ENCODE assay signal across 8 cellular contexts in genomic region chr2:197452754-197453122, GRCh38. TPM values are rescaled to one million over a fixed set of nuclear protein-coding genes. Genes with fewer than 3 reads are reported as not detected.
DNase-seq lines count a peak whose midpoint lies in the region; ATAC-seq, FAIRE-seq and TF ChIP-seq lines count a peak whose summit lies in the region.

No MANE protein-coding gene starts in this region.

- peaks cover 16 to 33% of the 10 kb centered on the region in 2 experiments for H3K79me2 ChIP-seq in H1 (ENCODE audit: control insufficient read depth in 1 of 2, insufficient read depth in 2 of 2, low read length in 2 of 2)
- H3K79me2 ChIP-seq in neural progenitor cell (ENCODE audit: low read depth): peaks cover 39% of the 10 kb centered on the region

- H3K9me3 Mint-ChIP-seq in CD14-positive monocyte (peaks cover 0 to 9% (median 0%) of the 10 kb centered on the region in 7 donors), neural progenitor cell (no peaks in the 10 kb centered on the region)

- intact Hi-C loops in CD14-positive monocyte (cut with micrococcal nuclease): loop anchor here (1.0 to 10.0 kb wide), 3 partner anchors 17 to 252 kb away; partner anchors contain the start of genes MARS2 (in 1 of the 2) and SF3B1 (in 1 of the 2)

- peak overlapping the region; percentile 73 to 86 for H3K4me2 ChIP-seq in H1 (ENCODE audit: insufficient read depth in 1 of 2, low read depth in 2 of 2, low read length in 2 of 2)
- peak overlapping the region; percentile 76 for H3K4me2 ChIP-seq in neural progenitor cell

- H3K9ac ChIP-seq in NT2/D1 (ENCODE audit: insufficient read length, low read depth) (peak overlapping the region; percentile 57), H1 (replicated peaks in 1 of 4; ENCODE audit: extremely low read depth in 1 of 4, low read depth in 3 of 4, low read length in 3 of 4) (peak overlapping the region in 1 of 4 experiments; percentile 3; a peak in 1 of 7 replicates), neural progenitor cell (no peak overlapping the region)

- no peak for TF ChIP-seq RAD21 in H1 (IDR thresholded peaks at IDR 0.05 in 1 of 2, conservative IDR thresholded peaks at IDR 0.05 in 1 of 2; ENCODE audit: low read depth in 2 of 2, low read length in 2 of 2)

- H2BK15ac ChIP-seq in H1 (ENCODE audit: low read length): no peak overlapping the region

- no peak overlapping the region; the same call in 1 of the 2 replicates for H3K18ac ChIP-seq in H1 (ENCODE audit: extremely low read depth, low read length)

- H3K27me3 ChIP-seq in NT2/D1 (ENCODE audit: insufficient read depth, insufficient read length) (no peaks in the 10 kb centered on the region), H1 (replicated peaks in 1 of 4; ENCODE audit: control insufficient read depth in 3 of 4, extremely low read depth in 1 of 4, insufficient read depth in 3 of 4, low read length in 3 of 4) (no peaks in the 10 kb centered on the region), neural progenitor cell (no peaks in the 10 kb centered on the region)

- peaks cover 0 to 4% of the 10 kb centered on the region in 2 experiments for H4K20me1 ChIP-seq in H1 (replicated peaks in 1 of 2; ENCODE audit: control insufficient read depth in 1 of 2, insufficient read depth in 2 of 2, low read length in 2 of 2)
- no peaks in the 10 kb centered on the region for H4K20me1 ChIP-seq in neural progenitor cell (ENCODE audit: low read depth)

- no peak for ATAC-seq in GM18868 (IDR thresholded peaks at IDR 0.05; ENCODE audit: unreplicated experiment)

- peaks cover 19% of the 10 kb centered on the region for H3F3A ChIP-seq in neural progenitor cell (ENCODE audit: low read depth)

- H2AFZ ChIP-seq in H1 (ENCODE audit: low read length): peak overlapping the region; percentile 92
- peak overlapping the region; percentile 94 for H2AFZ ChIP-seq in neural progenitor cell (replicated peaks)

- no peak overlapping the region for H3K56ac ChIP-seq in H1 (replicated peaks; ENCODE audit: insufficient read length, low read depth, low read length)

- no peak overlapping the region for H3K4ac ChIP-seq in H1 (replicated peaks; ENCODE audit: insufficient read length, low read depth, low read length)

- no peak for TF ChIP-seq CTCF in CD14-positive monocyte (IDR thresholded peaks at IDR 0.05)
- TF ChIP-seq CTCF in H1 (IDR thresholded peaks at IDR 0.05; ENCODE audit: control extremely low read depth in 1 of 3, insufficient read depth in 1 of 3, low read depth in 1 of 3, low read length in 3 of 3): no peak
- no peak for TF ChIP-seq CTCF in neural progenitor cell (IDR thresholded peaks at IDR 0.05)

- CTCF ChIA-PET in H1 (lab: Charles Lee; ENCODE audit: partially characterized antibody): interaction anchor here (0.6 to 1.6 kb wide), 5 partner anchors 8 to 247 kb away, joined by 3 to 4 read pairs (median 3); partner anchors contain the start of gene SF3B1

- H2BK20ac ChIP-seq in H1 (ENCODE audit: low read length): no peak overlapping the region

- H3K4me3 Mint-ChIP-seq in CD14-positive monocyte (peak overlapping the region; percentile 97 to 98), neural progenitor cell (peak overlapping the region; percentile 100)

- no peak overlapping the region for H2BK12ac ChIP-seq in H1 (ENCODE audit: low read depth, low read length)

- H3K23me2 ChIP-seq in H1 (ENCODE audit: low read depth, low read length): peaks cover 3% of the 10 kb centered on the region

- no peak overlapping the region for H3K14ac ChIP-seq in H1 (ENCODE audit: insufficient read length)

- no peak for TF ChIP-seq POLR2A in H1 (IDR thresholded peaks at IDR 0.05; ENCODE audit: control extremely low read depth in 1 of 2, low read depth in 2 of 2, low read length in 2 of 2)

- no peak overlapping the region for H4K5ac ChIP-seq in H1 (ENCODE audit: insufficient read length, low read depth, low read length)

- no peaks in the 10 kb centered on the region for H3K4me1 ChIP-seq in NT2/D1 (ENCODE audit: insufficient read depth, insufficient read length)
- peaks cover 0 to 5% (median 0%) of the 10 kb centered on the region in 4 experiments; a peak in 2 of 7 replicates for H3K4me1 ChIP-seq in H1 (replicated peaks in 1 of 4; ENCODE audit: control insufficient read depth in 3 of 4, insufficient read depth in 4 of 4, low read length in 3 of 4)
- peaks cover 11% of the 10 kb centered on the region for H3K4me1 ChIP-seq in neural progenitor cell

- no peak overlapping the region for H2BK120ac ChIP-seq in H1 (replicated peaks; ENCODE audit: low read depth, low read length)

- no peak for TF ChIP-seq EP300 in H1 (IDR thresholded peaks at IDR 0.05; ENCODE audit: borderline replicate concordance in 1 of 2, low read depth in 2 of 2, low read length in 2 of 2)

- H3K27ac ChIP-seq in H1 (ENCODE audit: low read depth, low read length): no peak overlapping the region
- no peak overlapping the region for H3K27ac ChIP-seq in neural progenitor cell

- H3K4me1 Mint-ChIP-seq in CD14-positive monocyte (peaks cover 31% of the 10 kb centered on the region), neural progenitor cell (peaks cover 19% of the 10 kb centered on the region)

- H3K36me3 ChIP-seq in NT2/D1 (ENCODE audit: insufficient read depth, insufficient read length, low read length) (peaks cover 4% of the 10 kb centered on the region), H1 (ENCODE audit: control insufficient read depth in 2 of 4, insufficient read depth in 4 of 4, low read length in 3 of 4) (no peaks in the 10 kb centered on the region), neural progenitor cell (no peaks in the 10 kb centered on the region)

- no peak overlapping the region for H4K91ac ChIP-seq in H1 (replicated peaks; ENCODE audit: insufficient read length, low read length)

- no peak overlapping the region for H4K8ac ChIP-seq in H1 (ENCODE audit: extremely low read depth, insufficient read depth, low read length)

- peak overlapping the region; percentile 40 for H3K4me3 ChIP-seq in NT2/D1 (ENCODE audit: insufficient read length, low read depth)
- H3K4me3 ChIP-seq in H1 (ENCODE audit: extremely low read depth in 1 of 4, insufficient read depth in 2 of 4, low read depth in 3 of 4, low read length in 4 of 4): peak overlapping the region; percentile 60 to 94 (median 90)
- peak overlapping the region; percentile 74 for H3K4me3 ChIP-seq in neural progenitor cell

- no peak overlapping the region for H2AK5ac ChIP-seq in H1 (ENCODE audit: low read depth, low read length)

- DNase-seq in CD14-positive monocyte (ENCODE audit: low spot score) (no peak), NT2/D1 (ENCODE audit: low read depth, low spot score) (no peak), H1 (ENCODE audit: low read depth in 1 of 2, low spot score in 2 of 2) (no peak), neural progenitor cell (ENCODE audit: low spot score) (no peak), NCI-H82 (lab: John Stamatoyannopoulos, UW) (no peak), COR-L47 (lab: John Stamatoyannopoulos, UW) (no peak)
- no peak for DNase-seq in activated effector memory CD4-positive, alpha-beta T cell treated with Interleukin-2 at 50 U/mL for 16 hours

- H2BK5ac ChIP-seq in H1 (ENCODE audit: low read depth, low read length): no peak overlapping the region

- H3K9me3 ChIP-seq in NT2/D1 (ENCODE audit: insufficient read depth, low read length) (peaks cover 3% of the 10 kb centered on the region; the same call in 1 of the 2 replicates), H1 (ENCODE audit: insufficient read depth in 2 of 2, low read depth in 1 of 2, low read length in 1 of 2) (peaks cover 0 to 3% of the 10 kb centered on the region in 2 experiments; a peak in 1 of 4 replicates), neural progenitor cell (ENCODE audit: low read depth) (no peaks in the 10 kb centered on the region)

- POLR2A ChIA-PET in H1 (lab: Charles Lee; ENCODE audit: partially characterized antibody): interaction anchor here (0.8 to 4.8 kb wide), 10 partner anchors 12 to 81 kb away, joined by 3 to 40 read pairs (median 4); partner anchors contain the start of genes HSPD1, HSPE1 and SF3B1

- H3K27me3 Mint-ChIP-seq in CD14-positive monocyte (ENCODE audit: low read depth in 3 of 3): peaks cover 0 to 4% (median 0%) of the 10 kb centered on the region in 3 donors
- H3K27me3 Mint-ChIP-seq in neural progenitor cell (ENCODE audit: insufficient read depth, low read depth): peaks cover 2% of the 10 kb centered on the region

- peaks cover 0 to 8% of the 10 kb centered on the region in 2 donors for H3K36me3 Mint-ChIP-seq in CD14-positive monocyte
- no peaks in the 10 kb centered on the region for H3K36me3 Mint-ChIP-seq in neural progenitor cell

- peaks cover 4% of the 10 kb centered on the region for H3K79me1 ChIP-seq in H1 (ENCODE audit: low read depth, low read length)

- FAIRE-seq in H1 (lab: Jason Lieb, UNC): no peak

- H3K27ac Mint-ChIP-seq in CD14-positive monocyte: peak overlapping the region; percentile 100
- peak overlapping the region; percentile 23 for H3K27ac Mint-ChIP-seq in neural progenitor cell

- WGBS in H1 (ENCODE audit: extremely low coverage in 1 of 2, insufficient coverage in 1 of 2, insufficient read length in 1 of 2, insufficient replicate concordance in 2 of 2, low coverage in 1 of 2, low lambda C conversion rate in 2 of 2, missing lambda C conversion rate in 1 of 2), 2 experiments: 13% methylated on average over 11 of the region's 11 CpGs; no CpG with 5 or more reads in 1 of the 2 experiments

- H3K23ac ChIP-seq in H1 (ENCODE audit: insufficient read length): no peak overlapping the region

RNA-seq across cellular contexts. Expression of gene COQ10B, which starts 0.6 kb away (rescaled TPM):
- 10 to 100 TPM; 38.3 to 46.6 TPM for polyA plus RNA-seq in CD14-positive monocyte
- total RNA-seq in H1 (2021; fragmentation: NEBNext Ultra II Directional; extraction: Animal tissue kit (Norgen Biotek cat#: 25700)): 17.0 and 17.3 TPM in 2 replicates
- 1.7 and 1.9 TPM in 2 replicates for polyA plus RNA-seq in H1 (2011; rRNA removed)
- polyA plus RNA-seq in H1 (2011; cell fraction: cytosol; rRNA removed): 3.1 TPM
- 1.0 TPM for polyA plus RNA-seq in H1 (2011; cell fraction: nucleus; rRNA removed)
- 7.1 to 15.7 TPM (median 9.8 TPM) in 4 replicates for polyA plus RNA-seq in H1 (2012, experiment 1 of 2)
- 2.0 TPM for polyA plus RNA-seq in H1 (2012, experiment 2 of 2)
- polyA plus RNA-seq in H1 (2013, experiment 1 of 2): 9.7 TPM
- polyA plus RNA-seq in H1 (2013, experiment 2 of 2): 10.2 TPM
- 2.0 and 4.4 TPM in 2 replicates for polyA minus RNA-seq in H1 (2011; rRNA and poly(A)+ RNA removed)
- 3.2 TPM for polyA minus RNA-seq in H1 (2011; cell fraction: cytosol; rRNA and poly(A)+ RNA removed)
- polyA minus RNA-seq in H1 (2011; cell fraction: nucleus; rRNA and poly(A)+ RNA removed): 7.4 TPM
- 14.0 and 20.1 TPM in 2 replicates for total RNA-seq in neural progenitor cell (ENCODE audit: low replicate concordance)

RNA-seq across cellular contexts. Expression of gene SF3B1, which starts 17.9 kb away (rescaled TPM):
- polyA plus RNA-seq in CD14-positive monocyte (100 to 1,000 TPM; 105 to 152 TPM), H1 (2011; rRNA removed) (189 and 403 TPM in 2 replicates)
- total RNA-seq in H1 (2021; fragmentation: NEBNext Ultra II Directional; extraction: Animal tissue kit (Norgen Biotek cat#: 25700)): 294 and 320 TPM in 2 replicates
- polyA plus RNA-seq in H1 (2011; cell fraction: cytosol; rRNA removed): 286 TPM
- 226 TPM for polyA plus RNA-seq in H1 (2011; cell fraction: nucleus; rRNA removed)
- 258 to 408 TPM (median 296 TPM) in 4 replicates for polyA plus RNA-seq in H1 (2012, experiment 1 of 2)
- polyA plus RNA-seq in H1 (2012, experiment 2 of 2): 11.0 TPM
- 175 TPM for polyA plus RNA-seq in H1 (2013, experiment 1 of 2)
- polyA plus RNA-seq in H1 (2013, experiment 2 of 2): 166 TPM
- polyA minus RNA-seq in H1 (2011; rRNA and poly(A)+ RNA removed): 526 and 935 TPM in 2 replicates
- 141 TPM for polyA minus RNA-seq in H1 (2011; cell fraction: cytosol; rRNA and poly(A)+ RNA removed)
- 366 TPM for polyA minus RNA-seq in H1 (2011; cell fraction: nucleus; rRNA and poly(A)+ RNA removed)
- 462 and 787 TPM in 2 replicates for total RNA-seq in neural progenitor cell (ENCODE audit: low replicate concordance)

RNA-seq across cellular contexts. Expression of gene HSPD1, which starts 46.9 kb away (rescaled TPM):
- polyA plus RNA-seq in CD14-positive monocyte: 10 to 100 TPM; 44.5 to 62.1 TPM
- 1,063 and 1,108 TPM in 2 replicates for total RNA-seq in H1 (2021; fragmentation: NEBNext Ultra II Directional; extraction: Animal tissue kit (Norgen Biotek cat#: 25700))
- 166 and 221 TPM in 2 replicates for polyA plus RNA-seq in H1 (2011; rRNA removed)
- 437 TPM for polyA plus RNA-seq in H1 (2011; cell fraction: cytosol; rRNA removed)
- polyA plus RNA-seq in H1 (2011; cell fraction: nucleus; rRNA removed): 273 TPM
- polyA plus RNA-seq in H1 (2012, experiment 1 of 2): 711 to 1,050 TPM (median 760 TPM) in 4 replicates
- polyA plus RNA-seq in H1 (2012, experiment 2 of 2): 82.7 TPM
- 650 TPM for polyA plus RNA-seq in H1 (2013, experiment 1 of 2)
- 656 TPM for polyA plus RNA-seq in H1 (2013, experiment 2 of 2)
- 579 and 740 TPM in 2 replicates for polyA minus RNA-seq in H1 (2011; rRNA and poly(A)+ RNA removed)
- 445 TPM for polyA minus RNA-seq in H1 (2011; cell fraction: cytosol; rRNA and poly(A)+ RNA removed)
- 371 TPM for polyA minus RNA-seq in H1 (2011; cell fraction: nucleus; rRNA and poly(A)+ RNA removed)
- 399 and 539 TPM in 2 replicates for total RNA-seq in neural progenitor cell (ENCODE audit: low replicate concordance)

RNA-seq across cellular contexts. Expression of gene HSPE1, which starts 47.4 kb away (rescaled TPM):
- 10 to 100 TPM; 44.9 to 46.2 TPM for polyA plus RNA-seq in CD14-positive monocyte
- total RNA-seq in H1 (2021; fragmentation: NEBNext Ultra II Directional; extraction: Animal tissue kit (Norgen Biotek cat#: 25700)): 364 and 377 TPM in 2 replicates
- 105 and 206 TPM in 2 replicates for polyA plus RNA-seq in H1 (2011; rRNA removed)
- 477 TPM for polyA plus RNA-seq in H1 (2011; cell fraction: cytosol; rRNA removed)
- polyA plus RNA-seq in H1 (2011; cell fraction: nucleus; rRNA removed): 54.2 TPM
- 533 to 920 TPM (median 596 TPM) in 4 replicates for polyA plus RNA-seq in H1 (2012, experiment 1 of 2)
- polyA plus RNA-seq in H1 (2012, experiment 2 of 2): 303 TPM
- polyA plus RNA-seq in H1 (2013, experiment 1 of 2): 740 TPM
- polyA plus RNA-seq in H1 (2013, experiment 2 of 2): 786 TPM
- polyA minus RNA-seq in H1 (2011; rRNA and poly(A)+ RNA removed): 34.1 and 42.6 TPM in 2 replicates
- 53.6 TPM for polyA minus RNA-seq in H1 (2011; cell fraction: cytosol; rRNA and poly(A)+ RNA removed)
- 61.9 TPM for polyA minus RNA-seq in H1 (2011; cell fraction: nucleus; rRNA and poly(A)+ RNA removed)
- total RNA-seq in neural progenitor cell (ENCODE audit: low replicate concordance): 237 and 320 TPM in 2 replicates
